In genomic region chr2:26136431-26136830, GRCh38 we compare ENCODE assay signal across 19 cellular contexts.
"Had no signal": no experiment of that assay in that cellular context is flagged by ENCODE, and none has a peak within 500 bp of the region (broad histone marks: within the 10 kb centered on the region; RNA-seq: fewer than 3 reads in every experiment).

No MANE protein-coding gene starts in this region.

- H3K27ac ChIP-seq: coronary artery, esophagus muscularis mucosa, hepatocyte, parathyroid adenoma, tibial artery, WERI-Rb-1 had no signal

- DNase-seq: activated CD4-positive, alpha-beta T cell treated with anti-CD3 and anti-CD28 coated beads for 1 hour; activated effector memory CD4-positive, alpha-beta T cell treated with anti-CD3 and anti-CD28 coated beads, Interleukin-2, amount 50 U/mL, for 16 hours; activated naive CD4-positive, alpha-beta T cell treated with anti-CD3 and anti-CD28 coated beads, Interleukin-2, amount 50 U/mL, for 16 hours; activated T-cell treated with anti-CD3 and anti-CD28 coated beads, Interleukin-2, amount 50 U/mL, for 72 hours; aorta; effector CD4-positive, alpha-beta T cell; left cardiac atrium; stimulated activated CD4-positive, alpha-beta T cell treated with anti-CD3 and anti-CD28 coated beads, Interleukin-1b, Interleukin-23, amount 100 ng/mL, for 48 hours; stimulated activated CD8-positive, alpha-beta memory T cell treated with anti-CD3 and anti-CD28 coated beads, Interleukin-4, amount 100 ng/mL, for 48 hours; stimulated activated naive CD4-positive, alpha-beta T cell; tibial artery; WERI-Rb-1 had no signal

- FAIRE-seq: endothelial cell of umbilical vein, islet of Langerhans had no signal

- ATAC-seq: activated T-cell treated with anti-CD3 and anti-CD28 coated beads, Interleukin-2, amount 50 U/mL, for 72 hours; left cardiac atrium; natural killer cell treated with Interleukin-12 subunit alpha and Interleukin-12 subunit beta and Interleukin-15 and Interleukin-18, amount 100 ng/mL, for 72 hours had no signal
